In genomic region chr15:84807228-84807627, GRCh38 we compare ENCODE assay signal across 1 cellular context.
TF ChIP-seq lines count a peak whose summit lies in the region.

No MANE protein-coding gene starts in this region.

TF ChIP-seq in GM23338, 12 proteins besides CTCF, POLR2A, EP300 and RAD21 (continued from another document):
- no peak for TF ChIP-seq ZNF462 (CRISPR knock-in tag; IDR thresholded peaks at IDR 0.05)
- TF ChIP-seq ZNF114 (CRISPR knock-in tag; IDR thresholded peaks at IDR 0.05) = no peak
- no peak for TF ChIP-seq EZH2 (IDR thresholded peaks at IDR 0.05; ENCODE audit: low read depth, unreplicated experiment)
- no peak for TF ChIP-seq STAT1 (IDR thresholded peaks at IDR 0.05; ENCODE audit: unreplicated experiment)
- no peak for TF ChIP-seq POLR2AphosphoS5 (IDR thresholded peaks at IDR 0.05; ENCODE audit: low read depth)
- TF ChIP-seq NANOG (IDR thresholded peaks at IDR 0.05; ENCODE audit: borderline replicate concordance) = no peak
- no peak for TF ChIP-seq ETS1 (IDR thresholded peaks at IDR 0.05)
- TF ChIP-seq REST (IDR thresholded peaks at IDR 0.05; ENCODE audit: unreplicated experiment) = no peak
- TF ChIP-seq JUNB (IDR thresholded peaks at IDR 0.05; ENCODE audit: unreplicated experiment) = no peak
